Comparison of ENCODE assay signal across 26 cellular contexts in genomic region chr17:2691069-2691871, GRCh38. TPM values are rescaled to one million over a fixed set of nuclear protein-coding genes. Genes with fewer than 3 reads are reported as not detected.
A peak's percentile ranks its signal among the peaks of the same experiment; 100 is the strongest.
DNase-seq lines count a peak whose midpoint lies in the region; ATAC-seq, FAIRE-seq and TF ChIP-seq lines count a peak whose summit lies in the region.
"Had no signal": no experiment of that assay in that cellular context is flagged by ENCODE, and none has a peak within 500 bp of the region (broad histone marks: within the 10 kb centered on the region; RNA-seq: fewer than 3 reads in every experiment).

No MANE protein-coding gene starts in this region.

- no peak overlapping the region for H3K4me3 Mint-ChIP-seq in natural killer cell
- no peak overlapping the region for H3K4me3 Mint-ChIP-seq in natural killer cell treated with Interleukin-12 subunit alpha and Interleukin-12 subunit beta and Interleukin-15 and Interleukin-18, amount 100 ng/mL, for 72 hours
- H3K4me3 Mint-ChIP-seq in chondrocyte (ENCODE audit: unreplicated experiment), result no peak overlapping the region
- H3K4me3 Mint-ChIP-seq: naive thymus-derived CD8-positive, alpha-beta T cell had no signal

- peaks cover 6% of the 10 kb centered on the region for H4K20me1 ChIP-seq in osteoblast (ENCODE audit: insufficient read depth, low read length)

- H3K4me1 ChIP-seq in osteoblast (ENCODE audit: insufficient read depth, low read length), result peaks cover 9% of the 10 kb centered on the region
- H3K4me1 ChIP-seq: Caco-2, foreskin keratinocyte, right lobe of liver had no signal

- no peak for ATAC-seq in natural killer cell
- ATAC-seq in natural killer cell treated with Interleukin-12 subunit alpha and Interleukin-12 subunit beta and Interleukin-15 and Interleukin-18, amount 100 ng/mL, for 72 hours, result no peak
- ATAC-seq: body of pancreas; esophagus mucosa; foreskin keratinocyte; left ventricle myocardium superior; naive thymus-derived CD8-positive, alpha-beta T cell; right lobe of liver; SK-N-SH treated with all-trans-retinoic acid at 6 μM for 48 hours had no signal

- H3K9me3 ChIP-seq in osteoblast (ENCODE audit: low read depth, low read length), result no peaks in the 10 kb centered on the region
- H3K9me3 ChIP-seq: body of pancreas, Caco-2, right lobe of liver had no signal

- no peak overlapping the region for H3K27ac Mint-ChIP-seq in natural killer cell
- no peak overlapping the region for H3K27ac Mint-ChIP-seq in natural killer cell treated with Interleukin-12 subunit alpha and Interleukin-12 subunit beta and Interleukin-15 and Interleukin-18, amount 100 ng/mL, for 72 hours
- H3K27ac Mint-ChIP-seq in chondrocyte (ENCODE audit: unreplicated experiment), result no peak overlapping the region

- no peak overlapping the region for H3K4me3 ChIP-seq in osteoblast (ENCODE audit: insufficient read depth, low read length)
- H3K4me3 ChIP-seq: body of pancreas, right lobe of liver had no signal

- FAIRE-seq in GM12891 (lab: Jason Lieb, UNC), result no peak
- FAIRE-seq: H54 had no signal

- no peaks in the 10 kb centered on the region for H3K36me3 Mint-ChIP-seq in natural killer cell
- no peaks in the 10 kb centered on the region for H3K36me3 Mint-ChIP-seq in natural killer cell treated with Interleukin-12 subunit alpha and Interleukin-12 subunit beta and Interleukin-15 and Interleukin-18, amount 100 ng/mL, for 72 hours
- peaks cover 1% of the 10 kb centered on the region for H3K36me3 Mint-ChIP-seq in chondrocyte (ENCODE audit: low read depth)

- H3K4me1 Mint-ChIP-seq in natural killer cell, result peaks cover 4 to 24% of the 10 kb centered on the region in 2 donors
- peaks cover 6 to 18% of the 10 kb centered on the region in 2 donors for H3K4me1 Mint-ChIP-seq in natural killer cell treated with Interleukin-12 subunit alpha and Interleukin-12 subunit beta and Interleukin-15 and Interleukin-18, amount 100 ng/mL, for 72 hours (ENCODE audit: low read depth in 2 of 2)
- peaks cover 13% of the 10 kb centered on the region for H3K4me1 Mint-ChIP-seq in chondrocyte (ENCODE audit: low read depth)

- H3K9me3 Mint-ChIP-seq in natural killer cell (no peaks in the 10 kb centered on the region), chondrocyte (ENCODE audit: low read depth) (no peaks in the 10 kb centered on the region)
- no peaks in the 10 kb centered on the region for H3K9me3 Mint-ChIP-seq in natural killer cell treated with Interleukin-12 subunit alpha and Interleukin-12 subunit beta and Interleukin-15 and Interleukin-18, amount 100 ng/mL, for 72 hours
- H3K9me3 Mint-ChIP-seq: naive thymus-derived CD8-positive, alpha-beta T cell had no signal

- H2AFZ ChIP-seq in osteoblast (ENCODE audit: low read length), result no peak overlapping the region

- intact Hi-C loops in natural killer cell (cut with micrococcal nuclease), result no loop called here

- no peak overlapping the region for H3K4me2 ChIP-seq in osteoblast (ENCODE audit: insufficient read depth, low read length)

- TF ChIP-seq POLR2A in GM12891 (IDR thresholded peaks at IDR 0.05; ENCODE audit: low read depth, low read length), result no peak

- H3K36me3 ChIP-seq in osteoblast (ENCODE audit: insufficient read depth, low read length), result peaks cover 20% of the 10 kb centered on the region

- no peak for TF ChIP-seq CTCF in natural killer cell (IDR thresholded peaks at IDR 0.05)
- no peak for TF ChIP-seq CTCF in chondrocyte (IDR thresholded peaks at IDR 0.05)
- TF ChIP-seq CTCF in osteoblast (IDR thresholded peaks at IDR 0.05; ENCODE audit: extremely low read depth, low read depth, low read length), result no peak

- no peaks in the 10 kb centered on the region for H3K79me2 ChIP-seq in osteoblast (ENCODE audit: insufficient read depth, low read length)

- H3K27me3 ChIP-seq in osteoblast (ENCODE audit: insufficient read depth, low read length), result no peaks in the 10 kb centered on the region
- H3K27me3 ChIP-seq: body of pancreas, foreskin keratinocyte, right lobe of liver had no signal

- DNase-seq in natural killer cell, result peak; percentile 9
- no peak for DNase-seq in natural killer cell treated with Interleukin-12 subunit alpha and Interleukin-12 subunit beta and Interleukin-15 and Interleukin-18, amount 100 ng/mL, for 72 hours (ENCODE audit: low spot score)
- peak; percentile 89 for DNase-seq in chondrocyte (ENCODE audit: low spot score)
- DNase-seq in osteoblast (ENCODE audit: insufficient read length, low spot score, missing footprints), result peak; percentile 90
- no peak for DNase-seq in GM12891 (ENCODE audit: insufficient read length, low spot score)
- DNase-seq in NCI-H446 treated with DMSO at 0.1 percent for 48 hours (lab: John Stamatoyannopoulos, UW), result no peak
- DNase-seq in HUDEP-2 (lab: John Stamatoyannopoulos, UW; ENCODE audit: unreplicated experiment in 76 of 76), result no peak
- DNase-seq: activated CD4-positive, alpha-beta T cell treated with anti-CD3 and anti-CD28 coated beads for 4 hours; activated effector memory CD4-positive, alpha-beta T cell treated with anti-CD3 and anti-CD28 coated beads, Interleukin-2, amount 50 U/mL, for 16 hours; C1 segment of cervical spinal cord; Caco-2; DMS79 treated with DMSO at 0.1 percent for 48 hours; effector memory CD4-positive, alpha-beta T cell; foreskin keratinocyte; IMR-90; left ventricle myocardium superior; midbrain; NCI-H2081 treated with DMSO at 0.1 percent for 48 hours; T-helper 2 cell had no signal

- no peak overlapping the region for H3K27ac ChIP-seq in osteoblast (ENCODE audit: low read depth, low read length)
- H3K27ac ChIP-seq: body of pancreas, foreskin keratinocyte, HL-60, right lobe of liver had no signal

- H3K27me3 Mint-ChIP-seq in natural killer cell (ENCODE audit: low read depth in 2 of 2), result no peaks in the 10 kb centered on the region
- H3K27me3 Mint-ChIP-seq in natural killer cell treated with Interleukin-12 subunit alpha and Interleukin-12 subunit beta and Interleukin-15 and Interleukin-18, amount 100 ng/mL, for 72 hours, result no peaks in the 10 kb centered on the region
- H3K27me3 Mint-ChIP-seq in chondrocyte (ENCODE audit: low read depth), result no peaks in the 10 kb centered on the region
- H3K27me3 Mint-ChIP-seq: naive thymus-derived CD8-positive, alpha-beta T cell had no signal

TF ChIP-seq in GM12891, 5 proteins besides CTCF, POLR2A, EP300 and RAD21:
- TF ChIP-seq PAX5 (IDR thresholded peaks at IDR 0.05; ENCODE audit: insufficient read depth, low read length, severe bottlenecking) (no peak), TAF1 (IDR thresholded peaks at IDR 0.05; ENCODE audit: low read depth, low read length) (no peak), POU2F2 (IDR thresholded peaks at IDR 0.05; ENCODE audit: low read depth, low read length) (no peak), POLR2AphosphoS5 (IDR thresholded peaks at IDR 0.05; ENCODE audit: low read depth, low read length) (no peak), SPI1 (IDR thresholded peaks at IDR 0.05; ENCODE audit: low read depth, low read length) (no peak)

RNA-seq across cellular contexts. Expression of gene CLUH, which starts 20.3 kb away (rescaled TPM):
- total RNA-seq in natural killer cell (10 to 100 TPM; 34.6 to 43.5 (median 42.1) TPM), chondrocyte (30.8 to 36.6 TPM (median 36.0 TPM) in 3 replicates), osteoblast (36.2 and 41.6 TPM in 2 replicates)
- 100 to 1,000 TPM in 1 of 2 donors, 10 to 100 TPM in 1; 65.7 to 195 TPM for total RNA-seq in natural killer cell treated with Interleukin-12 subunit alpha and Interleukin-12 subunit beta and Interleukin-15 and Interleukin-18, amount 100 ng/mL, for 72 hours
- polyA plus RNA-seq in GM12891 (2012; ENCODE audit: low read depth, missing spikeins), result 36.3 TPM

RNA-seq across cellular contexts. Expression of gene CCDC92B, which starts 58.2 kb away (rescaled TPM):
- total RNA-seq in natural killer cell (not detected), chondrocyte (0.07 TPM in 1 of 3 replicates, not detected in the others), osteoblast (not detected in 2 replicates)
- not detected for total RNA-seq in natural killer cell treated with Interleukin-12 subunit alpha and Interleukin-12 subunit beta and Interleukin-15 and Interleukin-18, amount 100 ng/mL, for 72 hours
- not detected for polyA plus RNA-seq in GM12891 (2012; ENCODE audit: low read depth, missing spikeins)
- total RNA-seq: IMR-90, right lobe of liver had no signal
- polyA plus RNA-seq: IMR-90; naive thymus-derived CD8-positive, alpha-beta T cell had no signal

Comparison
In these comparisons a context has a peak if more than half of its experiments do, and no peak if none do; other contexts are left out.
1. DNase-seq: peak in natural killer cell (single experiment), chondrocyte (single experiment) and osteoblast (single experiment); none in natural killer cell treated with Interleukin-12 subunit alpha and Interleukin-12 subunit beta and Interleukin-15 and Interleukin-18, amount 100 ng/mL, for 72 hours (single experiment), GM12891 (single experiment), NCI-H446 treated with DMSO at 0.1 percent for 48 hours (single experiment) and HUDEP-2 (0 of 76).